ENCODE assay signal across 1 cellular context in genomic region chr2:209771474-209772292, GRCh38.
TF ChIP-seq lines count a peak whose summit lies in the region.

TSS of gene UNC80 (plus strand) at chr2:209771832. CDS start at chr2:209772073, 241 bp downstream.

TF ChIP-seq in GM23338, 12 proteins besides CTCF, POLR2A, EP300 and RAD21 (continued from another document):
- TF ChIP-seq ZNF462 (CRISPR knock-in tag; IDR thresholded peaks at IDR 0.05): 0 out of 2 replicates have a peak, but pooled peaks have one; percentile 12
- TF ChIP-seq NANOG (IDR thresholded peaks at IDR 0.05; ENCODE audit: borderline replicate concordance): no peak
- no peak for TF ChIP-seq POLR2AphosphoS5 (IDR thresholded peaks at IDR 0.05; ENCODE audit: low read depth)
